17 cellular contexts compared by ENCODE assay signal in genomic region chr20:60268502-60268901, GRCh38.
DNase-seq lines count a peak whose midpoint lies in the region; ATAC-seq, FAIRE-seq and TF ChIP-seq lines count a peak whose summit lies in the region.
"Had no signal": no experiment of that assay in that cellular context is flagged by ENCODE, and none has a peak within 500 bp of the region (broad histone marks: within the 10 kb centered on the region; RNA-seq: fewer than 3 reads in every experiment).

No MANE protein-coding gene starts in this region.

- H3K9me3 ChIP-seq in A549 (no peaks in the 10 kb centered on the region), A673 (ENCODE audit: low read depth, low read length, poor library complexity, severe bottlenecking) (no peaks in the 10 kb centered on the region)
- H3K9me3 ChIP-seq: HAP-1 had no signal

- intact Hi-C loops in A673 (cut with micrococcal nuclease; ENCODE audit: unreplicated experiment) = no loop called here

- DNase-seq in NCI-H82 (lab: John Stamatoyannopoulos, UW) (peak; percentile 9), NCI-H82 treated with DMSO at 0.1 percent for 48 hours (lab: John Stamatoyannopoulos, UW; ENCODE audit: unreplicated experiment) (no peak), A549 (ENCODE audit: low read depth in 1 of 2, low spot score in 1 of 2) (peak in 1 of 2 experiments; percentile 26), NAMALWA (ENCODE audit: low spot score) (peak; percentile 54), bronchial epithelial cell (ENCODE audit: low read depth) (no peak), A673 (ENCODE audit: low spot score) (no peak), amniotic stem cell (lab: John Stamatoyannopoulos, UW) (no peak), kidney glomerular epithelial cell (lab: John Stamatoyannopoulos, UW) (no peak)
- DNase-seq: COR-L47, NCI-H1048, NCI-H1694, NCI-H446 treated with DMSO at 0.1 percent for 48 hours, NCI-H748 treated with DMSO at 0.1 percent for 48 hours, SHP77 had no signal

- FAIRE-seq in A549 (lab: Jason Lieb, UNC) (no peak), bronchial epithelial cell (lab: Jason Lieb, UNC) (peak; percentile 95)
- FAIRE-seq: A204.1, GM12892 had no signal

- H3K27me3 ChIP-seq in bronchial epithelial cell (ENCODE audit: control insufficient read depth, insufficient read depth, low read length) = no peaks in the 10 kb centered on the region
- no peaks in the 10 kb centered on the region for H3K27me3 ChIP-seq in A673 (replicated peaks; ENCODE audit: insufficient read depth, low read depth, low read length, poor library complexity)

- POLR2A ChIA-PET in A549 (lab: Yijun Ruan, JAX) = no interaction called here
- POLR2A ChIA-PET in A673 (lab: Charles Lee; ENCODE audit: low non-redundant PET) = no interaction called here

- CTCF ChIA-PET in A549 (lab: Yijun Ruan, JAX) (no interaction called here), A673 (lab: Charles Lee) (no interaction called here)

- no peak for TF ChIP-seq CTCF in A549 (IDR thresholded peaks at IDR 0.05)
- TF ChIP-seq CTCF in bronchial epithelial cell (IDR thresholded peaks at IDR 0.05; ENCODE audit: insufficient read depth, low read length, severe bottlenecking) = no peak
- TF ChIP-seq CTCF in A673 (conservative IDR thresholded peaks at IDR 0.05; ENCODE audit: low read depth, low read length) = no peak

- TF ChIP-seq EP300 in A549 (IDR thresholded peaks at IDR 0.05) = no peak

- no TSS peak for BruUV-seq in A673 (replicated peaks; lab: Mats Ljungman, UMichigan)

- no peak for TF ChIP-seq POLR2A in A549 (IDR thresholded peaks at IDR 0.05; ENCODE audit: low read length)

- H3K4me1 ChIP-seq in A549 (no peaks in the 10 kb centered on the region), A673 (ENCODE audit: insufficient read depth, low read length, poor library complexity, severe bottlenecking) (no peaks in the 10 kb centered on the region)
- H3K4me1 ChIP-seq: HAP-1 had no signal

- no peak for TF ChIP-seq RAD21 in A549 (conservative IDR thresholded peaks at IDR 0.05 in 1 of 2, IDR thresholded peaks at IDR 0.05 in 1 of 2)

- no peak overlapping the region for H3K4me3 ChIP-seq in A549
- H3K4me3 ChIP-seq in bronchial epithelial cell (ENCODE audit: low read depth, low read length) = no peak overlapping the region
- no peak overlapping the region for H3K4me3 ChIP-seq in A673 (ENCODE audit: low read depth, low read length, poor library complexity, severe bottlenecking)
- H3K4me3 ChIP-seq: HAP-1 had no signal

- WGBS in A549 (ENCODE audit: missing lambda C conversion rate) = 29% methylated on average over 4 of the region's 5 CpGs

- H3K27ac ChIP-seq in A549 (no peak overlapping the region), A673 (ENCODE audit: low read depth, low read length, poor library complexity, severe bottlenecking) (no peak overlapping the region)

- ATAC-seq in A549 = no peak

- no peak overlapping the region for H3K4me2 ChIP-seq in A549

- no peaks in the 10 kb centered on the region for H3K36me3 ChIP-seq in bronchial epithelial cell (ENCODE audit: control insufficient read depth, insufficient read depth, low read length)
- H3K36me3 ChIP-seq in A673 (ENCODE audit: insufficient read depth, low read length, poor library complexity, severe bottlenecking) = no peaks in the 10 kb centered on the region
- H3K36me3 ChIP-seq: HAP-1 had no signal

TF ChIP-seq in A549, 52 proteins besides CTCF, POLR2A, EP300 and RAD21:
- peak; percentile 94 for TF ChIP-seq USF2 (IDR thresholded peaks at IDR 0.05)
- TF ChIP-seq ELK1 (IDR thresholded peaks at IDR 0.05; ENCODE audit: low read depth, low read length) = no peak

Comparison
In these comparisons a context has a peak if more than half of its experiments do, and no peak if none do; other contexts are left out.
1. DNase-seq: peak in NCI-H82 (single experiment) and NAMALWA (single experiment); none in NCI-H82 treated with DMSO at 0.1 percent for 48 hours (single experiment), bronchial epithelial cell (single experiment), A673 (single experiment), amniotic stem cell (single experiment) and kidney glomerular epithelial cell (single experiment).